In the genomic region with DNA sequence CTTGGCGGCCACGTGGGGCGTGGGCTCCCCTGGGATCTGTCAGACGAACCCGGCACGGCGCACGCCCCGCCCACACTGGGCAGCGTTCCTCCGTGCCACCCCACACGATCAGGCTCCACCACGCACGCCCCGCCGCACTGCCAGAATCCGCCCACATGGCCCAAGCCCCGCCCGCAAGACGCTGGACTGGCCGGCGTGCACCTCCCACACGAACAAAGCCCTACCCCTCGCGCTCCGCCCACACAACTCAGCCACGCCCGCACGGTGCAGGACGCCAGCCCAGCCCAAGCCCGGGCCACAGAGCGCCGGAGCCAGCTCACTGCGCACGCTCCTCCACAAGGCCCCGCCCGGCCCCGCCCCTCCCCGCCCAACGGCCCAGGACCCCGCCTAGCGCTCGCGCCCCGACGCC, we compare ENCODE assay signal across 1 cellular context.
TF ChIP-seq lines count a peak whose summit lies in the region.

No MANE protein-coding gene starts in this region.

TF ChIP-seq in HepG2, 621 proteins besides CTCF, POLR2A, EP300 and RAD21 (continued from another document and continues in another):
- TF ChIP-seq MXI1 (IDR thresholded peaks at IDR 0.05; ENCODE audit: borderline replicate concordance, low read depth, low read length) (peak; percentile 98), BRD4 (CRISPR knock-in tag; IDR thresholded peaks at IDR 0.05) (0 out of 2 replicates have a peak, but pooled peaks have one; percentile 5), HNF4G (IDR thresholded peaks at IDR 0.05; ENCODE audit: borderline replicate concordance, low read depth, low read length) (no peak), HNF4G (CRISPR knock-in tag; IDR thresholded peaks at IDR 0.05; ENCODE audit: borderline replicate concordance, low read depth) (0 out of 2 replicates have a peak, but pooled peaks have one; percentile 25), KDM5B (CRISPR knock-in tag; IDR thresholded peaks at IDR 0.05; ENCODE audit: borderline replicate concordance) (0 out of 2 replicates have a peak, but pooled peaks have one; percentile 13), ZNF510 (CRISPR knock-in tag; IDR thresholded peaks at IDR 0.05; ENCODE audit: low read depth) (0 out of 2 replicates have a peak, but pooled peaks have one; percentile 20), ZNF343 (CRISPR knock-in tag; IDR thresholded peaks at IDR 0.05) (no peak; the same call in 1 of the 2 replicates), RFX5 (IDR thresholded peaks at IDR 0.05; ENCODE audit: low read depth, low read length) (no peak), ATRX (CRISPR knock-in tag; IDR thresholded peaks at IDR 0.05; ENCODE audit: borderline replicate concordance) (no peak), SAP130 (CRISPR knock-in tag; IDR thresholded peaks at IDR 0.05; ENCODE audit: low read depth) (peak; percentile 97), TARDBP (CRISPR knock-in tag; IDR thresholded peaks at IDR 0.05) (no peak), EED (CRISPR knock-in tag; IDR thresholded peaks at IDR 0.05) (0 out of 2 replicates have a peak, but pooled peaks have one; percentile 14), ATAD3A (CRISPR knock-in tag; IDR thresholded peaks at IDR 0.05) (no peak), FOXA3 (CRISPR knock-in tag; IDR thresholded peaks at IDR 0.05) (0 out of 2 replicates have a peak, but pooled peaks have one; percentile 18), U2AF1 (optimal IDR thresholded peaks at IDR 0.05; ENCODE audit: low read depth, low read length) (peak; percentile 36), HNRNPK (IDR thresholded peaks at IDR 0.05; ENCODE audit: low read depth, low read length, poor library complexity, severe bottlenecking) (peak; percentile 79), HDAC2 (CRISPR knock-in tag; IDR thresholded peaks at IDR 0.05) (peak; percentile 48; the same call in 1 of the 2 replicates), NFIC (IDR thresholded peaks at IDR 0.05; ENCODE audit: low read length) (no peak), SP5 (CRISPR knock-in tag; IDR thresholded peaks at IDR 0.05; ENCODE audit: borderline replicate concordance, low read depth) (peak; percentile 78), ETV6 (CRISPR knock-in tag; conservative IDR thresholded peaks at IDR 0.05) (peak; percentile 68; the same call in 1 of the 2 replicates), ELF3 (CRISPR knock-in tag; IDR thresholded peaks at IDR 0.05) (no peak; the same call in 1 of the 2 replicates), THYN1 (CRISPR knock-in tag; IDR thresholded peaks at IDR 0.05; ENCODE audit: borderline replicate concordance, low read depth) (no peak), HOXD1 (CRISPR knock-in tag; IDR thresholded peaks at IDR 0.05) (peak; percentile 57; the same call in 1 of the 2 replicates), FOXP1 (IDR thresholded peaks at IDR 0.05) (no peak), FOXP1 (CRISPR knock-in tag; IDR thresholded peaks at IDR 0.05) (peak; percentile 23; the same call in 1 of the 2 replicates), DR1 (CRISPR knock-in tag; IDR thresholded peaks at IDR 0.05) (no peak), MED1 (CRISPR knock-in tag; IDR thresholded peaks at IDR 0.05) (0 out of 2 replicates have a peak, but pooled peaks have one; percentile 40), ZNF564 (CRISPR knock-in tag; IDR thresholded peaks at IDR 0.05) (no peak), YEATS4 (CRISPR knock-in tag; IDR thresholded peaks at IDR 0.05; ENCODE audit: borderline replicate concordance) (peak; percentile 37), FOXA1 (IDR thresholded peaks at IDR 0.05) (no peak), FOXA1 (CRISPR knock-in tag; IDR thresholded peaks at IDR 0.05) (0 out of 2 replicates have a peak, but pooled peaks have one; percentile 8)
- TF ChIP-seq, protein P1, sequence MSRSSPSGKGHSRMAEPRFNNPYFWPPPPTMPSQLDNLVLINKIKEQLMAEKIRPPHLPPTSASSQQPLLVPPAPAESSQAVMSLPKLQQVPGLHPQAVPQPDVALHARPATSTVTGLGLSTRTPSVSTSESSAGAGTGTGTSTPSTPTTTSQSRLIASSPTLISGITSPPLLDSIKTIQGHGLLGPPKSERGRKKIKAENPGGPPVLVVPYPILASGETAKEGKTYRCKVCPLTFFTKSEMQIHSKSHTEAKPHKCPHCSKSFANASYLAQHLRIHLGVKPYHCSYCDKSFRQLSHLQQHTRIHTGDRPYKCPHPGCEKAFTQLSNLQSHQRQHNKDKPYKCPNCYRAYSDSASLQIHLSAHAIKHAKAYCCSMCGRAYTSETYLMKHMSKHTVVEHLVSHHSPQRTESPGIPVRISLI (CRISPR knock-in tag; IDR thresholded peaks at IDR 0.05; ENCODE audit: borderline replicate concordance): 0 out of 2 replicates have a peak, but pooled peaks have one; percentile 5
- TF ChIP-seq, protein P2, sequence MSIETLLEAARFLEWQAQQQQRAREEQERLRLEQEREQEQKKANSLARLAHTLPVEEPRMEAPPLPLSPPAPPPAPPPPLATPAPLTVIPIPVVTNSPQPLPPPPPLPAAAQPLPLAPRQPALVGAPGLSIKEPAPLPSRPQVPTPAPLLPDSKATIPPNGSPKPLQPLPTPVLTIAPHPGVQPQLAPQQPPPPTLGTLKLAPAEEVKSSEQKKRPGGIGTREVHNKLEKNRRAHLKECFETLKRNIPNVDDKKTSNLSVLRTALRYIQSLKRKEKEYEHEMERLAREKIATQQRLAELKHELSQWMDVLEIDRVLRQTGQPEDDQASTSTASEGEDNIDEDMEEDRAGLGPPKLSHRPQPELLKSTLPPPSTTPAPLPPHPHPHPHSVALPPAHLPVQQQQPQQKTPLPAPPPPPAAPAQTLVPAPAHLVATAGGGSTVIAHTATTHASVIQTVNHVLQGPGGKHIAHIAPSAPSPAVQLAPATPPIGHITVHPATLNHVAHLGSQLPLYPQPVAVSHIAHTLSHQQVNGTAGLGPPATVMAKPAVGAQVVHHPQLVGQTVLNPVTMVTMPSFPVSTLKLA (IDR thresholded peaks at IDR 0.05): peak; percentile 93
- TF ChIP-seq, protein P3, sequence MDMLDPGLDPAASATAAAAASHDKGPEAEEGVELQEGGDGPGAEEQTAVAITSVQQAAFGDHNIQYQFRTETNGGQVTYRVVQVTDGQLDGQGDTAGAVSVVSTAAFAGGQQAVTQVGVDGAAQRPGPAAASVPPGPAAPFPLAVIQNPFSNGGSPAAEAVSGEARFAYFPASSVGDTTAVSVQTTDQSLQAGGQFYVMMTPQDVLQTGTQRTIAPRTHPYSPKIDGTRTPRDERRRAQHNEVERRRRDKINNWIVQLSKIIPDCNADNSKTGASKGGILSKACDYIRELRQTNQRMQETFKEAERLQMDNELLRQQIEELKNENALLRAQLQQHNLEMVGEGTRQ (IDR thresholded peaks at IDR 0.05; ENCODE audit: low read depth, low read length): peak; percentile 22; the same call in 1 of the 2 replicates
- TF ChIP-seq, protein P3 (CRISPR knock-in tag; IDR thresholded peaks at IDR 0.05; ENCODE audit: borderline replicate concordance): no peak
- TF ChIP-seq, protein P4, sequence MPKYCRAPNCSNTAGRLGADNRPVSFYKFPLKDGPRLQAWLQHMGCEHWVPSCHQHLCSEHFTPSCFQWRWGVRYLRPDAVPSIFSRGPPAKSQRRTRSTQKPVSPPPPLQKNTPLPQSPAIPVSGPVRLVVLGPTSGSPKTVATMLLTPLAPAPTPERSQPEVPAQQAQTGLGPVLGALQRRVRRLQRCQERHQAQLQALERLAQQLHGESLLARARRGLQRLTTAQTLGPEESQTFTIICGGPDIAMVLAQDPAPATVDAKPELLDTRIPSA (CRISPR knock-in tag; IDR thresholded peaks at IDR 0.05; ENCODE audit: borderline replicate concordance): 0 out of 2 replicates have a peak, but pooled peaks have one; percentile 31
- TF ChIP-seq, protein P5, sequence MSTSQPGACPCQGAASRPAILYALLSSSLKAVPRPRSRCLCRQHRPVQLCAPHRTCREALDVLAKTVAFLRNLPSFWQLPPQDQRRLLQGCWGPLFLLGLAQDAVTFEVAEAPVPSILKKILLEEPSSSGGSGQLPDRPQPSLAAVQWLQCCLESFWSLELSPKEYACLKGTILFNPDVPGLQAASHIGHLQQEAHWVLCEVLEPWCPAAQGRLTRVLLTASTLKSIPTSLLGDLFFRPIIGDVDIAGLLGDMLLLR (CRISPR knock-in tag; IDR thresholded peaks at IDR 0.05): peak; percentile 99; the same call in 1 of the 2 replicates
- TF ChIP-seq, protein P6, sequence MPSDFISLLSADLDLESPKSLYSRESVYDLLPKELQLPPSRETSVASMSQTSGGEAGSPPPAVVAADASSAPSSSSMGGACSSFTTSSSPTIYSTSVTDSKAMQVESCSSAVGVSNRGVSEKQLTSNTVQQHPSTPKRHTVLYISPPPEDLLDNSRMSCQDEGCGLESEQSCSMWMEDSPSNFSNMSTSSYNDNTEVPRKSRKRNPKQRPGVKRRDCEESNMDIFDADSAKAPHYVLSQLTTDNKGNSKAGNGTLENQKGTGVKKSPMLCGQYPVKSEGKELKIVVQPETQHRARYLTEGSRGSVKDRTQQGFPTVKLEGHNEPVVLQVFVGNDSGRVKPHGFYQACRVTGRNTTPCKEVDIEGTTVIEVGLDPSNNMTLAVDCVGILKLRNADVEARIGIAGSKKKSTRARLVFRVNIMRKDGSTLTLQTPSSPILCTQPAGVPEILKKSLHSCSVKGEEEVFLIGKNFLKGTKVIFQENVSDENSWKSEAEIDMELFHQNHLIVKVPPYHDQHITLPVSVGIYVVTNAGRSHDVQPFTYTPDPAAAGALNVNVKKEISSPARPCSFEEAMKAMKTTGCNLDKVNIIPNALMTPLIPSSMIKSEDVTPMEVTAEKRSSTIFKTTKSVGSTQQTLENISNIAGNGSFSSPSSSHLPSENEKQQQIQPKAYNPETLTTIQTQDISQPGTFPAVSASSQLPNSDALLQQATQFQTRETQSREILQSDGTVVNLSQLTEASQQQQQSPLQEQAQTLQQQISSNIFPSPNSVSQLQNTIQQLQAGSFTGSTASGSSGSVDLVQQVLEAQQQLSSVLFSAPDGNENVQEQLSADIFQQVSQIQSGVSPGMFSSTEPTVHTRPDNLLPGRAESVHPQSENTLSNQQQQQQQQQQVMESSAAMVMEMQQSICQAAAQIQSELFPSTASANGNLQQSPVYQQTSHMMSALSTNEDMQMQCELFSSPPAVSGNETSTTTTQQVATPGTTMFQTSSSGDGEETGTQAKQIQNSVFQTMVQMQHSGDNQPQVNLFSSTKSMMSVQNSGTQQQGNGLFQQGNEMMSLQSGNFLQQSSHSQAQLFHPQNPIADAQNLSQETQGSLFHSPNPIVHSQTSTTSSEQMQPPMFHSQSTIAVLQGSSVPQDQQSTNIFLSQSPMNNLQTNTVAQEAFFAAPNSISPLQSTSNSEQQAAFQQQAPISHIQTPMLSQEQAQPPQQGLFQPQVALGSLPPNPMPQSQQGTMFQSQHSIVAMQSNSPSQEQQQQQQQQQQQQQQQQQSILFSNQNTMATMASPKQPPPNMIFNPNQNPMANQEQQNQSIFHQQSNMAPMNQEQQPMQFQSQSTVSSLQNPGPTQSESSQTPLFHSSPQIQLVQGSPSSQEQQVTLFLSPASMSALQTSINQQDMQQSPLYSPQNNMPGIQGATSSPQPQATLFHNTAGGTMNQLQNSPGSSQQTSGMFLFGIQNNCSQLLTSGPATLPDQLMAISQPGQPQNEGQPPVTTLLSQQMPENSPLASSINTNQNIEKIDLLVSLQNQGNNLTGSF (CRISPR knock-in tag; IDR thresholded peaks at IDR 0.05): 0 out of 2 replicates have a peak, but pooled peaks have one; percentile 55
- TF ChIP-seq, protein P7, sequence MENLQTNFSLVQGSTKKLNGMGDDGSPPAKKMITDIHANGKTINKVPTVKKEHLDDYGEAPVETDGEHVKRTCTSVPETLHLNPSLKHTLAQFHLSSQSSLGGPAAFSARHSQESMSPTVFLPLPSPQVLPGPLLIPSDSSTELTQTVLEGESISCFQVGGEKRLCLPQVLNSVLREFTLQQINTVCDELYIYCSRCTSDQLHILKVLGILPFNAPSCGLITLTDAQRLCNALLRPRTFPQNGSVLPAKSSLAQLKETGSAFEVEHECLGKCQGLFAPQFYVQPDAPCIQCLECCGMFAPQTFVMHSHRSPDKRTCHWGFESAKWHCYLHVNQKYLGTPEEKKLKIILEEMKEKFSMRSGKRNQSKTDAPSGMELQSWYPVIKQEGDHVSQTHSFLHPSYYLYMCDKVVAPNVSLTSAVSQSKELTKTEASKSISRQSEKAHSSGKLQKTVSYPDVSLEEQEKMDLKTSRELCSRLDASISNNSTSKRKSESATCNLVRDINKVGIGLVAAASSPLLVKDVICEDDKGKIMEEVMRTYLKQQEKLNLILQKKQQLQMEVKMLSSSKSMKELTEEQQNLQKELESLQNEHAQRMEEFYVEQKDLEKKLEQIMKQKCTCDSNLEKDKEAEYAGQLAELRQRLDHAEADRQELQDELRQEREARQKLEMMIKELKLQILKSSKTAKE (CRISPR knock-in tag; IDR thresholded peaks at IDR 0.05; ENCODE audit: borderline replicate concordance): no peak
- TF ChIP-seq, protein P8, sequence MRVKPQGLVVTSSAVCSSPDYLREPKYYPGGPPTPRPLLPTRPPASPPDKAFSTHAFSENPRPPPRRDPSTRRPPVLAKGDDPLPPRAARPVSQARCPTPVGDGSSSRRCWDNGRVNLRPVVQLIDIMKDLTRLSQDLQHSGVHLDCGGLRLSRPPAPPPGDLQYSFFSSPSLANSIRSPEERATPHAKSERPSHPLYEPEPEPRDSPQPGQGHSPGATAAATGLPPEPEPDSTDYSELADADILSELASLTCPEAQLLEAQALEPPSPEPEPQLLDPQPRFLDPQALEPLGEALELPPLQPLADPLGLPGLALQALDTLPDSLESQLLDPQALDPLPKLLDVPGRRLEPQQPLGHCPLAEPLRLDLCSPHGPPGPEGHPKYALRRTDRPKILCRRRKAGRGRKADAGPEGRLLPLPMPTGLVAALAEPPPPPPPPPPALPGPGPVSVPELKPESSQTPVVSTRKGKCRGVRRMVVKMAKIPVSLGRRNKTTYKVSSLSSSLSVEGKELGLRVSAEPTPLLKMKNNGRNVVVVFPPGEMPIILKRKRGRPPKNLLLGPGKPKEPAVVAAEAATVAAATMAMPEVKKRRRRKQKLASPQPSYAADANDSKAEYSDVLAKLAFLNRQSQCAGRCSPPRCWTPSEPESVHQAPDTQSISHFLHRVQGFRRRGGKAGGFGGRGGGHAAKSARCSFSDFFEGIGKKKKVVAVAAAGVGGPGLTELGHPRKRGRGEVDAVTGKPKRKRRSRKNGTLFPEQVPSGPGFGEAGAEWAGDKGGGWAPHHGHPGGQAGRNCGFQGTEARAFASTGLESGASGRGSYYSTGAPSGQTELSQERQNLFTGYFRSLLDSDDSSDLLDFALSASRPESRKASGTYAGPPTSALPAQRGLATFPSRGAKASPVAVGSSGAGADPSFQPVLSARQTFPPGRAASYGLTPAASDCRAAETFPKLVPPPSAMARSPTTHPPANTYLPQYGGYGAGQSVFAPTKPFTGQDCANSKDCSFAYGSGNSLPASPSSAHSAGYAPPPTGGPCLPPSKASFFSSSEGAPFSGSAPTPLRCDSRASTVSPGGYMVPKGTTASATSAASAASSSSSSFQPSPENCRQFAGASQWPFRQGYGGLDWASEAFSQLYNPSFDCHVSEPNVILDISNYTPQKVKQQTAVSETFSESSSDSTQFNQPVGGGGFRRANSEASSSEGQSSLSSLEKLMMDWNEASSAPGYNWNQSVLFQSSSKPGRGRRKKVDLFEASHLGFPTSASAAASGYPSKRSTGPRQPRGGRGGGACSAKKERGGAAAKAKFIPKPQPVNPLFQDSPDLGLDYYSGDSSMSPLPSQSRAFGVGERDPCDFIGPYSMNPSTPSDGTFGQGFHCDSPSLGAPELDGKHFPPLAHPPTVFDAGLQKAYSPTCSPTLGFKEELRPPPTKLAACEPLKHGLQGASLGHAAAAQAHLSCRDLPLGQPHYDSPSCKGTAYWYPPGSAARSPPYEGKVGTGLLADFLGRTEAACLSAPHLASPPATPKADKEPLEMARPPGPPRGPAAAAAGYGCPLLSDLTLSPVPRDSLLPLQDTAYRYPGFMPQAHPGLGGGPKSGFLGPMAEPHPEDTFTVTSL (CRISPR knock-in tag; IDR thresholded peaks at IDR 0.05; ENCODE audit: borderline replicate concordance): no peak
